Comparison of ENCODE assay signal across 8 cellular contexts in the genomic region with DNA sequence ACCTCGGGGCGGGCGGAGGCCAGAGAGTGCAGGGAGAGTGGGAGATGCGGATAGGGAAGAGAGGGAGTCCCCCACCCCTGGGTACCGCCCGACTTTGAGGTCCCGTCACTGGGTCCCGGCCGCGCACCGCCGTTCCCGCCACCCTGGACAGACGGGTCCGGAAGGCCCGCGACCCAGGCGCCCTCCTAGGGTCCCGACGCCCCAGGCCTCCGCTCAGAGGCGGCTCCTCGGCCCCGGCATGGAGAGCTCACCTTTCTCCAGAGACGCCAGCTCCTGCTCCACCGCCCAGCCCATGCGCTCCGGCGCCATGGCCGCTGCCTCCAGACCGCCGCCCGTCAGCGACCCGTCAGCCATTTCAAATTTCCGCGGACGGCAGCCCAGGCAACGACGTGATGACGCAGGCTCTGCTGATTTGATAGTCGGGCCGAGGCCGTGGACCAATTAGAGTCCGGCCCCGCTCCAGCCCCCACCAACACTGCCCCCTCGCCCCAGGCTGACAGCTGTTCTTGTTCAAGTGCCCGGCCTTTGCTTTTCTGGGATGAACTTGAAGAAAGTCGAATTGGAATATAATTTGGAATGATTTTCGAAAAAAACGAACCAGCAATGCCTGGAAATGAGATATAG. TPM values are rescaled to one million over a fixed set of nuclear protein-coding genes. Genes with fewer than 3 reads are reported as not detected.
DNase-seq lines count a peak whose midpoint lies in the region; TF ChIP-seq lines count a peak whose summit lies in the region.

A gene with protein sequence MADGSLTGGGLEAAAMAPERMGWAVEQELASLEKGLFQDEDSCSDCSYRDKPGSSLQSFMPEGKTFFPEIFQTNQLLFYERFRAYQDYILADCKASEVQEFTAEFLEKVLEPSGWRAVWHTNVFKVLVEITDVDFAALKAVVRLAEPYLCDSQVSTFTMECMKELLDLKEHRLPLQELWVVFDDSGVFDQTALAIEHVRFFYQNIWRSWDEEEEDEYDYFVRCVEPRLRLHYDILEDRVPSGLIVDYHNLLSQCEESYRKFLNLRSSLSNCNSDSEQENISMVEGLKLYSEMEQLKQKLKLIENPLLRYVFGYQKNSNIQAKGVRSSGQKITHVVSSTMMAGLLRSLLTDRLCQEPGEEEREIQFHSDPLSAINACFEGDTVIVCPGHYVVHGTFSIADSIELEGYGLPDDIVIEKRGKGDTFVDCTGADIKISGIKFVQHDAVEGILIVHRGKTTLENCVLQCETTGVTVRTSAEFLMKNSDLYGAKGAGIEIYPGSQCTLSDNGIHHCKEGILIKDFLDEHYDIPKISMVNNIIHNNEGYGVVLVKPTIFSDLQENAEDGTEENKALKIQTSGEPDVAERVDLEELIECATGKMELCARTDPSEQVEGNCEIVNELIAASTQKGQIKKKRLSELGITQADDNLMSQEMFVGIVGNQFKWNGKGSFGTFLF (minus strand): TSS at position 374 of the 624 bp plus-strand sequence. CDS start 20 bp downstream, at position 354.

- H4K20me1 ChIP-seq in H9 (ENCODE audit: control insufficient read depth, insufficient read depth, insufficient read length), result no peaks in the 10 kb centered on the region

- H3K9me3 ChIP-seq in H9 (ENCODE audit: control insufficient read depth, low read depth, low read length) (no peaks in the 10 kb centered on the region), SJSA1 (replicated peaks) (no peaks in the 10 kb centered on the region), thymus (ENCODE audit: control insufficient read depth) (no peaks in the 10 kb centered on the region)

- H3K4me1 Mint-ChIP-seq in H9, result peaks cover 15 to 20% of the 10 kb centered on the region in 2 experiments
- peaks cover 15% of the 10 kb centered on the region for H3K4me1 Mint-ChIP-seq in osteocyte (ENCODE audit: unreplicated experiment)

- no peak within 1 kb of the TSS for H3K56ac ChIP-seq in H9 (ENCODE audit: insufficient read length, low read depth, low read length)

- H3K18ac ChIP-seq in H9 (ENCODE audit: insufficient read length, low read depth, low read length), result peak within 1 kb of the TSS; percentile 78

- peaks cover 4% of the 10 kb centered on the region for H3K79me1 ChIP-seq in H9 (ENCODE audit: insufficient read depth, low read depth, low read length, poor library complexity, severe bottlenecking)

- H3K9ac ChIP-seq in H9 (ENCODE audit: extremely low read depth, insufficient read length, low read length), result peak within 1 kb of the TSS; percentile 51

- no peak within 1 kb of the TSS for H2AFZ ChIP-seq in H9 (ENCODE audit: low read length)

- H3K4me3 ChIP-seq in SJSA1, result peak within 1 kb of the TSS; percentile 90
- H3K4me3 ChIP-seq in thymus (ENCODE audit: low read length), result peak within 1 kb of the TSS; percentile 62

- no peak within 1 kb of the TSS for H4K5ac ChIP-seq in H9 (ENCODE audit: insufficient read length, low read depth, low read length)

- no peaks in the 10 kb centered on the region for H3K27me3 ChIP-seq in H9 (ENCODE audit: insufficient read depth, low read length)
- H3K27me3 ChIP-seq in SJSA1 (replicated peaks), result no peaks in the 10 kb centered on the region
- no peaks in the 10 kb centered on the region for H3K27me3 ChIP-seq in thymus (ENCODE audit: control insufficient read depth, insufficient read depth)

- H3K23me2 ChIP-seq in H9 (ENCODE audit: insufficient read length, low read depth, low read length, poor library complexity, severe bottlenecking), result peaks cover 6% of the 10 kb centered on the region

- H3K4me2 ChIP-seq in H9 (ENCODE audit: insufficient read depth, insufficient read length, low read length), result peak within 1 kb of the TSS; percentile 71

- H3K36me3 Mint-ChIP-seq in H9 (ENCODE audit: insufficient read depth in 1 of 3, low read depth in 3 of 3) (peaks cover 23 to 29% (median 26%) of the 10 kb centered on the region in 3 experiments), osteocyte (ENCODE audit: unreplicated experiment) (no peaks in the 10 kb centered on the region)

- H3K27ac Mint-ChIP-seq in H9 (peak within 1 kb of the TSS; percentile 84 to 98 (median 98); a peak in 6 of 7 replicates), osteocyte (ENCODE audit: unreplicated experiment) (peak within 1 kb of the TSS; percentile 60)

- WGBS in H9 (ENCODE audit: extremely low coverage, insufficient read length, low lambda C conversion rate), result no CpG with 5 or more reads among the region's 51 CpGs
- under 1% methylated on average over 51 of the region's 51 CpGs for WGBS in thymus

- peak within 1 kb of the TSS; percentile 97 to 99 for H3K4me3 Mint-ChIP-seq in H9
- H3K4me3 Mint-ChIP-seq in osteocyte (ENCODE audit: unreplicated experiment), result peak within 1 kb of the TSS; percentile 84

- no peak within 1 kb of the TSS for H4K8ac ChIP-seq in H9 (replicated peaks; ENCODE audit: insufficient read length, low read depth, low read length)

- no peak within 1 kb of the TSS for H3K23ac ChIP-seq in H9 (ENCODE audit: insufficient read length, low read depth, low read length)

- no peak within 1 kb of the TSS for H2AK5ac ChIP-seq in H9 (ENCODE audit: insufficient read length, low read length)

- no peaks in the 10 kb centered on the region for H3K27me3 Mint-ChIP-seq in H9 (ENCODE audit: low read depth)
- no peaks in the 10 kb centered on the region for H3K27me3 Mint-ChIP-seq in osteocyte (ENCODE audit: unreplicated experiment)

- H2BK120ac ChIP-seq in H9 (ENCODE audit: low read depth, low read length, poor library complexity, severe bottlenecking), result no peak within 1 kb of the TSS

- no peak within 1 kb of the TSS for H3T11ph ChIP-seq in H9 (ENCODE audit: low read length)

- H2BK12ac ChIP-seq in H9 (ENCODE audit: insufficient read length, low read depth, low read length), result no peak within 1 kb of the TSS

- H3K27ac ChIP-seq in H9 (ENCODE audit: insufficient read length, low read depth, low read length) (no peak within 1 kb of the TSS), SJSA1 (peak within 1 kb of the TSS; percentile 94), thymus (ENCODE audit: low read depth) (no peak within 1 kb of the TSS)

- peaks cover 7% of the 10 kb centered on the region for H3K79me2 ChIP-seq in H9 (ENCODE audit: insufficient read depth, low read length)

- H3K4ac ChIP-seq in H9 (ENCODE audit: low read depth, low read length), result no peak within 1 kb of the TSS

- H4K91ac ChIP-seq in H9 (ENCODE audit: insufficient read length, low read depth, low read length), result no peak within 1 kb of the TSS

- DNase-seq in GF-D8 (lab: John Stamatoyannopoulos, UW) (peak; percentile 62), H9 (peak; percentile 93), M059J (ENCODE audit: low read depth) (peak; percentile 91), SJSA1 (ENCODE audit: low read depth in 1 of 2, low spot score in 2 of 2) (peak; percentile 80 to 92), glomerular visceral epithelial cell (ENCODE audit: extremely low spot score) (peak; percentile 82), osteocyte (ENCODE audit: extremely low spot score, unreplicated experiment) (peak; percentile 95)
- peak; percentile 74 for DNase-seq in activated naive CD4-positive, alpha-beta T cell treated with Interleukin-2 at 50 U/mL for 16 hours

- H2BK20ac ChIP-seq in H9 (ENCODE audit: low read depth, low read length, poor library complexity, severe bottlenecking), result no peak within 1 kb of the TSS

- H3K4me1 ChIP-seq in H9 (ENCODE audit: insufficient read depth, low read length), result no peaks in the 10 kb centered on the region
- peaks cover 4% of the 10 kb centered on the region; the same call in 1 of the 2 replicates for H3K4me1 ChIP-seq in SJSA1 (replicated peaks)
- peaks cover 15% of the 10 kb centered on the region for H3K4me1 ChIP-seq in thymus (ENCODE audit: control insufficient read depth, insufficient read depth, low read length)

- H2BK15ac ChIP-seq in H9 (ENCODE audit: low read depth, low read length), result no peak within 1 kb of the TSS

- H3K9me3 Mint-ChIP-seq in H9, result no peaks in the 10 kb centered on the region; a peak in 1 of 5 replicates
- H3K9me3 Mint-ChIP-seq in osteocyte (ENCODE audit: unreplicated experiment), result no peaks in the 10 kb centered on the region

- H2BK5ac ChIP-seq in H9 (ENCODE audit: insufficient read length, low read length), result no peak within 1 kb of the TSS

- peaks cover 37% of the 10 kb centered on the region for H3K36me3 ChIP-seq in SJSA1
- peaks cover 5% of the 10 kb centered on the region for H3K36me3 ChIP-seq in thymus (ENCODE audit: control insufficient read depth, insufficient read depth)

- H3K14ac ChIP-seq in H9 (ENCODE audit: insufficient read depth, low read length), result peak within 1 kb of the TSS; percentile 90; the same call in 1 of the 2 replicates

- TF ChIP-seq CTCF in H9 (conservative IDR thresholded peaks at IDR 0.05) (no peak), osteocyte (IDR thresholded peaks at IDR 0.05) (no peak)

RNA-seq across cellular contexts. Expression of the gene that starts here (rescaled TPM):
- total RNA-seq in H9 (2021) (16.6 and 17.2 TPM in 2 replicates), osteocyte (4.2 and 5.8 TPM in 2 replicates)
- 32.0 and 62.4 TPM in 2 replicates for total RNA-seq in M059J (2014; rRNA removed; shearing (Covaris generic))
- 71.9 and 85.8 TPM in 2 replicates for total RNA-seq in SJSA1 (2014; rRNA removed; shearing (Covaris generic))
- 5.2 TPM for polyA plus RNA-seq in thymus
